Comparison of ENCODE assay signal across 12 cellular contexts in genomic region chr15:98855067-98855814, GRCh38.
DNase-seq lines count a peak whose midpoint lies in the region; ATAC-seq and TF ChIP-seq lines count a peak whose summit lies in the region.
"Had no signal": no experiment of that assay in that cellular context is flagged by ENCODE, and none has a peak within 500 bp of the region (broad histone marks: within the 10 kb centered on the region; RNA-seq: fewer than 3 reads in every experiment).

No MANE protein-coding gene starts in this region.

- no peaks in the 10 kb centered on the region for H3K27me3 ChIP-seq in uterus

- TF ChIP-seq CTCF in brain (conservative IDR thresholded peaks at IDR 0.05), result peak in 1 of 2 experiments; percentile 9
- no peak for TF ChIP-seq CTCF in natural killer cell (IDR thresholded peaks at IDR 0.05)
- TF ChIP-seq CTCF in uterus (IDR thresholded peaks at IDR 0.05), result no peak

- no peak for DNase-seq in activated naive CD8-positive, alpha-beta T cell treated with anti-CD3 and anti-CD28 coated beads for 36 hours
- no peak for DNase-seq in natural killer cell
- DNase-seq in uterus, result no peak
- DNase-seq in SKM-1 treated with dmso at 0.1 percent for 144 hours (lab: John Stamatoyannopoulos, UW; ENCODE audit: unreplicated experiment), result no peak
- DNase-seq: activated CD4-positive, alpha-beta T cell treated with anti-CD3 and anti-CD28 coated beads, Interleukin-2, amount 50 U/mL, for 1 hour; stimulated activated naive CD4-positive, alpha-beta T cell had no signal

- H3K27ac Mint-ChIP-seq in activated naive CD8-positive, alpha-beta T cell, result peak overlapping the region; percentile 75
- H3K27ac Mint-ChIP-seq in activated naive CD8-positive, alpha-beta T cell treated with anti-CD3 and anti-CD28 coated beads for 36 hours, result no peak overlapping the region
- H3K27ac Mint-ChIP-seq in brain (peak overlapping the region; percentile 24 to 98 (median 81)), natural killer cell (peak overlapping the region in 1 of 2 donors; percentile 80)

- no peaks in the 10 kb centered on the region for H3K27me3 Mint-ChIP-seq in activated naive CD8-positive, alpha-beta T cell
- no peaks in the 10 kb centered on the region for H3K27me3 Mint-ChIP-seq in activated naive CD8-positive, alpha-beta T cell treated with anti-CD3 and anti-CD28 coated beads for 36 hours
- H3K27me3 Mint-ChIP-seq in brain (no peaks in the 10 kb centered on the region), natural killer cell (ENCODE audit: low read depth in 2 of 2) (no peaks in the 10 kb centered on the region)

- H3K4me1 ChIP-seq in uterus, result peaks cover 9 to 22% of the 10 kb centered on the region in 2 donors

- no peak overlapping the region for H3K4me3 ChIP-seq in uterus

- peaks cover 77% of the 10 kb centered on the region for H3K4me1 Mint-ChIP-seq in activated naive CD8-positive, alpha-beta T cell (ENCODE audit: low read depth)
- H3K4me1 Mint-ChIP-seq in activated naive CD8-positive, alpha-beta T cell treated with anti-CD3 and anti-CD28 coated beads for 36 hours, result peaks cover 51% of the 10 kb centered on the region
- peaks cover 86% of the 10 kb centered on the region for H3K4me1 Mint-ChIP-seq in brain
- H3K4me1 Mint-ChIP-seq in natural killer cell, result peaks cover 46 to 58% of the 10 kb centered on the region in 2 donors

- no peaks in the 10 kb centered on the region for H3K36me3 ChIP-seq in uterus

- peak overlapping the region; percentile 90 to 98 for H3K27ac ChIP-seq in uterus

- H3K36me3 Mint-ChIP-seq in activated naive CD8-positive, alpha-beta T cell, result no peaks in the 10 kb centered on the region
- no peaks in the 10 kb centered on the region for H3K36me3 Mint-ChIP-seq in activated naive CD8-positive, alpha-beta T cell treated with anti-CD3 and anti-CD28 coated beads for 36 hours
- H3K36me3 Mint-ChIP-seq in brain (no peaks in the 10 kb centered on the region), natural killer cell (no peaks in the 10 kb centered on the region)
- H3K36me3 Mint-ChIP-seq: CD14-positive monocyte had no signal

- H3K9me3 ChIP-seq in uterus, result no peaks in the 10 kb centered on the region

- ATAC-seq in natural killer cell, result no peak
- ATAC-seq in GM18505 (IDR thresholded peaks at IDR 0.05; ENCODE audit: unreplicated experiment), result no peak
- no peak for ATAC-seq in GM21529 (IDR thresholded peaks at IDR 0.05; ENCODE audit: unreplicated experiment)
- ATAC-seq: HCT116 had no signal

- peak overlapping the region; percentile 13 for H3K4me3 Mint-ChIP-seq in activated naive CD8-positive, alpha-beta T cell
- no peak overlapping the region for H3K4me3 Mint-ChIP-seq in activated naive CD8-positive, alpha-beta T cell treated with anti-CD3 and anti-CD28 coated beads for 36 hours
- peak overlapping the region in 4 of 5 experiments; percentile 34 to 91 (median 62) for H3K4me3 Mint-ChIP-seq in brain
- H3K4me3 Mint-ChIP-seq in natural killer cell, result peak overlapping the region; percentile 56
- H3K4me3 Mint-ChIP-seq: CD14-positive monocyte had no signal

- intact Hi-C loops in natural killer cell (cut with micrococcal nuclease) (no loop called here), uterus (cut with DNase I; ENCODE audit: low total_unique reads) (no loop called here)

- no peaks in the 10 kb centered on the region for H3K9me3 Mint-ChIP-seq in activated naive CD8-positive, alpha-beta T cell (ENCODE audit: low read depth)
- H3K9me3 Mint-ChIP-seq in activated naive CD8-positive, alpha-beta T cell treated with anti-CD3 and anti-CD28 coated beads for 36 hours, result no peaks in the 10 kb centered on the region
- H3K9me3 Mint-ChIP-seq in brain (no peaks in the 10 kb centered on the region), natural killer cell (no peaks in the 10 kb centered on the region)

- TF ChIP-seq POLR2A in uterus (IDR thresholded peaks at IDR 0.05), result no peak
- no peak for TF ChIP-seq POLR2A in GM18505 (IDR thresholded peaks at IDR 0.05; ENCODE audit: borderline replicate concordance, extremely low read depth, insufficient read depth, insufficient read length)
